In genomic region chr10:110398419-110399162, GRCh38 we compare ENCODE assay signal across 1 cellular context.
TF ChIP-seq lines count a peak whose summit lies in the region.

No MANE protein-coding gene starts in this region.

TF ChIP-seq in K562, 482 proteins besides CTCF, POLR2A, EP300 and RAD21 (continued from another document):
- TF ChIP-seq RREB1 (CRISPR knock-in tag; IDR thresholded peaks at IDR 0.05): no peak
- TF ChIP-seq ZNF224 (CRISPR knock-in tag; IDR thresholded peaks at IDR 0.05): no peak
- TF ChIP-seq NFRKB (IDR thresholded peaks at IDR 0.05; ENCODE audit: low read depth): no peak
- no peak for TF ChIP-seq HSF4 (CRISPR knock-in tag; IDR thresholded peaks at IDR 0.05; ENCODE audit: borderline replicate concordance)
- no peak for TF ChIP-seq ZSCAN32 (CRISPR knock-in tag; IDR thresholded peaks at IDR 0.05)
- TF ChIP-seq RFX1 (IDR thresholded peaks at IDR 0.05): peak; percentile 54
- peak; percentile 44; the same call in 1 of the 2 replicates for TF ChIP-seq PKNOX1 (IDR thresholded peaks at IDR 0.05)
- TF ChIP-seq JUND (IDR thresholded peaks at IDR 0.05; ENCODE audit: borderline replicate concordance, low read depth, low read length): peak; percentile 27; the same call in 1 of the 2 replicates
- no peak for TF ChIP-seq JUND (tag; IDR thresholded peaks at IDR 0.05; ENCODE audit: borderline replicate concordance, low read depth, low read length)
- peak; percentile 87 for TF ChIP-seq FOSL1 (tag; conservative IDR thresholded peaks at IDR 0.05)
- no peak for TF ChIP-seq PATZ1 (CRISPR knock-in tag; IDR thresholded peaks at IDR 0.05; ENCODE audit: borderline replicate concordance)
- TF ChIP-seq ZNF512 (tag; IDR thresholded peaks at IDR 0.05): no peak
- TF ChIP-seq ZNF518B (CRISPR knock-in tag; IDR thresholded peaks at IDR 0.05): no peak
- no peak for TF ChIP-seq POU5F1 (IDR thresholded peaks at IDR 0.05; ENCODE audit: borderline replicate concordance, low read depth, low read length, partially characterized antibody)
- TF ChIP-seq C11orf30 (IDR thresholded peaks at IDR 0.05; ENCODE audit: low read depth): no peak
